ENCODE assay signal across 13 cellular contexts in the genomic region with DNA sequence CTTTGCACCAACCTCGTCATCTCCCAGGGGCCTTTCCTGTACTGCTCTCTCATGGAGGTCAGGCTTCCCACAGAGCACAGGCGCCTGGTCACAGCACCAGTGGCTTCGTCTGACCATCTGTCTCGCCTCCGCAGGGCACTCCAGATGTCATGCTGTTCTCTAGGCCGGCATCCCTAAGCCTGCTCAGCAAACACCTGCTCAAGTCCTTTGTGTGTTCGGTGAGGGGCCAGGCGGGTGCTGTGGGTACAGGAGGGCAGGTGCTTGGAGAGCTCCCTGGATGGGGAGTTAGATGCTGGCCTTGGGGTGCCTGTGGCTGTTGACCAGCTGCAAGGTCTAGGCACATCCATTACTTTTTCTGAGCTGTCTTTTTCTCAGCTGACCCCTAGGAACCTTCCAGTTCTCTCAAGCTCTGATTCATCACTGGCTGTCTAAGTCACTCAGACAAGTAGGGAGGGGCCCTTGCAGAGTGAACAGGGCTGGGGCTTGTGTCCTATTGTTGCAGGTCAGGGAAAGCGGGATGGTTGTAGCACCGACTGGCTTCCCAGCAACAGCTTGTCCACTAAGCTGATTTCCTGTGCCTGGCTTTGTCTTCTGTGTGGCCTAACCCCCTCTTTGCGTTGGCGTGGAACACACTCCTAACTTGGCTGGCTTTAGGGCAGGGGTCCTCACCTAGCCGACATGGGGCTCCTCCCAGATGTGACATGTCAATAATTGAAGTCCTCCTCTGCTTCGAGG. TPM values are rescaled to one million over a fixed set of nuclear protein-coding genes. Genes with fewer than 3 reads are reported as not detected.
DNase-seq lines count a peak whose midpoint lies in the region; TF ChIP-seq lines count a peak whose summit lies in the region.
"Had no signal": no experiment of that assay in that cellular context is flagged by ENCODE, and none has a peak within 500 bp of the region (broad histone marks: within the 10 kb centered on the region; RNA-seq: fewer than 3 reads in every experiment).

No MANE protein-coding gene starts in this region.

- peaks cover 9% of the 10 kb centered on the region for H3K36me3 Mint-ChIP-seq in type B pancreatic cell
- H3K36me3 Mint-ChIP-seq in T-helper 2 cell treated with Interferon-gamma antibody and Interleukin-4, amounts not matched to agents 5 μg/mL and 100 μg/mL, for 36 hours (ENCODE audit: low read depth): peaks cover 59% of the 10 kb centered on the region

- H3K4me1 Mint-ChIP-seq in type B pancreatic cell (ENCODE audit: unreplicated experiment): no peaks in the 10 kb centered on the region
- no peaks in the 10 kb centered on the region for H3K4me1 Mint-ChIP-seq in T-helper 2 cell treated with Interferon-gamma antibody and Interleukin-4, amounts not matched to agents 5 μg/mL and 100 μg/mL, for 36 hours (ENCODE audit: low read depth)

- DNase-seq in activated effector memory CD4-positive, alpha-beta T cell treated with anti-CD3 and anti-CD28 coated beads, Interleukin-2, amount 50 U/mL, for 16 hours: peak; percentile 56
- no peak for DNase-seq in activated effector memory CD4-positive, alpha-beta T cell treated with Interleukin-2 at 50 U/mL for 16 hours
- DNase-seq in NCI-H524 treated with DMSO at 0.1 percent for 48 hours (lab: John Stamatoyannopoulos, UW) (peak; percentile 98), epithelial cell of prostate (ENCODE audit: low read depth, low spot score) (peak; percentile 18), type B pancreatic cell (ENCODE audit: extremely low spot score, unreplicated experiment) (peak; percentile 57), NAMALWA (ENCODE audit: low spot score) (no peak)
- DNase-seq in T-helper 2 cell treated with Interferon-gamma antibody and Interleukin-4, amounts not matched to agents 5 μg/mL and 100 μg/mL, for 36 hours (ENCODE audit: low spot score): no peak
- no peak for DNase-seq in stimulated activated naive CD4-positive, alpha-beta T cell (lab: John Stamatoyannopoulos, UW)
- DNase-seq: activated CD4-positive, alpha-beta T cell treated with anti-CD3 and anti-CD28 coated beads for 1 hour; DMS79 treated with DMSO at 0.1 percent for 48 hours; effector CD4-positive, alpha-beta T cell; left colon; tibial artery had no signal

- H3K27me3 Mint-ChIP-seq in type B pancreatic cell: no peaks in the 10 kb centered on the region
- no peaks in the 10 kb centered on the region for H3K27me3 Mint-ChIP-seq in T-helper 2 cell treated with Interferon-gamma antibody and Interleukin-4, amounts not matched to agents 5 μg/mL and 100 μg/mL, for 36 hours (ENCODE audit: low read depth)

- peaks cover 6% of the 10 kb centered on the region for H3K9me3 Mint-ChIP-seq in type B pancreatic cell
- H3K9me3 Mint-ChIP-seq in T-helper 2 cell treated with Interferon-gamma antibody and Interleukin-4, amounts not matched to agents 5 μg/mL and 100 μg/mL, for 36 hours: no peaks in the 10 kb centered on the region

- H3K27ac ChIP-seq in epithelial cell of prostate: no peak overlapping the region
- H3K27ac ChIP-seq: tibial artery had no signal

- H3K27ac Mint-ChIP-seq in type B pancreatic cell: no peak overlapping the region
- H3K27ac Mint-ChIP-seq in T-helper 2 cell treated with Interferon-gamma antibody and Interleukin-4, amounts not matched to agents 5 μg/mL and 100 μg/mL, for 36 hours: no peak overlapping the region

- no peak for TF ChIP-seq CTCF in type B pancreatic cell (conservative IDR thresholded peaks at IDR 0.05)

- no peak overlapping the region for H3K4me3 Mint-ChIP-seq in type B pancreatic cell
- no peak overlapping the region for H3K4me3 Mint-ChIP-seq in T-helper 2 cell treated with Interferon-gamma antibody and Interleukin-4, amounts not matched to agents 5 μg/mL and 100 μg/mL, for 36 hours

RNA-seq across cellular contexts. Expression of a gene that starts 9.2 kb away (rescaled TPM):
- total RNA-seq in type B pancreatic cell (ENCODE audit: low replicate concordance): 1.00 and 2.2 TPM in 2 replicates

RNA-seq across cellular contexts. Expression of a gene that starts 35.3 kb away (rescaled TPM):
- total RNA-seq in type B pancreatic cell (ENCODE audit: low replicate concordance): 10.6 and 19.0 TPM in 2 replicates

RNA-seq across cellular contexts. Expression of a gene that starts 36.0 kb away (rescaled TPM):
- 52.4 and 56.1 TPM in 2 replicates for total RNA-seq in type B pancreatic cell (ENCODE audit: low replicate concordance)

Comparison
In these comparisons a context has a peak if more than half of its experiments do, and no peak if none do; other contexts are left out.
1. DNase-seq: peak in activated effector memory CD4-positive, alpha-beta T cell treated with anti-CD3 and anti-CD28 coated beads, Interleukin-2, amount 50 U/mL, for 16 hours (single experiment), NCI-H524 treated with DMSO at 0.1 percent for 48 hours (single experiment), epithelial cell of prostate (single experiment) and type B pancreatic cell (single experiment); none in activated effector memory CD4-positive, alpha-beta T cell treated with Interleukin-2 at 50 U/mL for 16 hours (single experiment), T-helper 2 cell treated with Interferon-gamma antibody and Interleukin-4, amounts not matched to agents 5 μg/mL and 100 μg/mL, for 36 hours (single experiment), NAMALWA (single experiment) and stimulated activated naive CD4-positive, alpha-beta T cell (0 of 6).